Comparison of ENCODE assay signal across 1 cellular context in the genomic region with DNA sequence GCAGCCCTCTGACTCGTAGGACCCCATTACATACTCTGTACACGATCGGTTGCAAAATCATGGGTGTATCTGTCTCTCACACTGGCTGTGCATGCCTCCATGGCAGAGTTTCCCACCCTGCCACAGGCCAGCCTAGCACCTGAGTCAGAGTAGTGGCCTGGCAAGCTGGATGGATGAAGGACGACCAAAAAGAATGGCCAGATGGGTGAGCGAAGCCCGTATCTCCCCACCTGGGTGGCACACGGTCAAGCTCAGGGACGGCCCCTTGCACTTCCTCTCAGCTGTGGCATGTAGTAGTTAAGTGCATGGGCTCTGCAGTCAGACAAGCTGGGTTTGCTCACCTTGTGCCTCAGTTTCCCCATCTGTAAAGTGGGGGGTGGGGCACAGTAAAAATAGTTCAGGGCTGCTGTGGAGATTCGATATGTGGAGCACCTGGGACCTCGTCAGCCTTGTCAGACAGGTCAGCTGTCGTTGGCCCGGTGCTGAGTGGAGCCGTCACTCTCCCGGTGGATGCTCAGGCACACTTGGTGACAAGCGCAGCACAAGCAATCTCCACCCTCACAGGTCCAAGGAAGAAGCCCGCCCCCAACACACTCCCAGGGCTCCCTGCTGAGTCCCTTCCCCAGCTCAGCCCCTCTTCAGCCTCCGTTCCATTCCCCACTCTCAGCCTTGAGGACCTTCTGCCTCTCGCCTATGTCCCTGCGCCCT.
A peak's percentile ranks its signal among the peaks of the same experiment; 100 is the strongest.
TF ChIP-seq lines count a peak whose summit lies in the region.

No MANE protein-coding gene starts in this region.

TF ChIP-seq in HepG2, 621 proteins besides CTCF, POLR2A, EP300 and RAD21 (continued from another document):
- TF ChIP-seq HMGXB3 (CRISPR knock-in tag; IDR thresholded peaks at IDR 0.05; ENCODE audit: borderline replicate concordance): no peak
- TF ChIP-seq, protein P1, sequence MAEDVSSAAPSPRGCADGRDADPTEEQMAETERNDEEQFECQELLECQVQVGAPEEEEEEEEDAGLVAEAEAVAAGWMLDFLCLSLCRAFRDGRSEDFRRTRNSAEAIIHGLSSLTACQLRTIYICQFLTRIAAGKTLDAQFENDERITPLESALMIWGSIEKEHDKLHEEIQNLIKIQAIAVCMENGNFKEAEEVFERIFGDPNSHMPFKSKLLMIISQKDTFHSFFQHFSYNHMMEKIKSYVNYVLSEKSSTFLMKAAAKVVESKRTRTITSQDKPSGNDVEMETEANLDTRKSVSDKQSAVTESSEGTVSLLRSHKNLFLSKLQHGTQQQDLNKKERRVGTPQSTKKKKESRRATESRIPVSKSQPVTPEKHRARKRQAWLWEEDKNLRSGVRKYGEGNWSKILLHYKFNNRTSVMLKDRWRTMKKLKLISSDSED (CRISPR knock-in tag; IDR thresholded peaks at IDR 0.05): no peak
- TF ChIP-seq EZH2 (conservative IDR thresholded peaks at IDR 0.05; ENCODE audit: low read depth, low read length): no peak
- no peak for TF ChIP-seq ARID2 (CRISPR knock-in tag; IDR thresholded peaks at IDR 0.05; ENCODE audit: borderline replicate concordance)
- no peak for TF ChIP-seq JARID2 (CRISPR knock-in tag; IDR thresholded peaks at IDR 0.05; ENCODE audit: insufficient replicate concordance)
- 0 out of 2 replicates have a peak, but pooled peaks have one; percentile 6 for TF ChIP-seq ZNF839 (CRISPR knock-in tag; IDR thresholded peaks at IDR 0.05; ENCODE audit: borderline replicate concordance)
- TF ChIP-seq FOXK1 (CRISPR knock-in tag; IDR thresholded peaks at IDR 0.05; ENCODE audit: borderline replicate concordance, low read depth): no peak
- no peak for TF ChIP-seq ZNF343 (CRISPR knock-in tag; IDR thresholded peaks at IDR 0.05)
- TF ChIP-seq ZNF746 (CRISPR knock-in tag; IDR thresholded peaks at IDR 0.05): no peak; the same call in 1 of the 2 replicates
- no peak for TF ChIP-seq MEIS2 (CRISPR knock-in tag; IDR thresholded peaks at IDR 0.05)
- no peak for TF ChIP-seq U2AF1 (optimal IDR thresholded peaks at IDR 0.05; ENCODE audit: low read depth, low read length)
- TF ChIP-seq EED (CRISPR knock-in tag; IDR thresholded peaks at IDR 0.05): 0 out of 2 replicates have a peak, but pooled peaks have one; percentile 28
- TF ChIP-seq, protein P2, sequence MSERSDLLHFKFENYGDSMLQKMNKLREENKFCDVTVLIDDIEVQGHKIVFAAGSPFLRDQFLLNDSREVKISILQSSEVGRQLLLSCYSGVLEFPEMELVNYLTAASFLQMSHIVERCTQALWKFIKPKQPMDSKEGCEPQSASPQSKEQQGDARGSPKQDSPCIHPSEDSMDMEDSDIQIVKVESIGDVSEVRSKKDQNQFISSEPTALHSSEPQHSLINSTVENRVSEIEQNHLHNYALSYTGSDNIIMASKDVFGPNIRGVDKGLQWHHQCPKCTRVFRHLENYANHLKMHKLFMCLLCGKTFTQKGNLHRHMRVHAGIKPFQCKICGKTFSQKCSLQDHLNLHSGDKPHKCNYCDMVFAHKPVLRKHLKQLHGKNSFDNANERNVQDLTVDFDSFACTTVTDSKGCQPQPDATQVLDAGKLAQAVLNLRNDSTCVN (CRISPR knock-in tag; IDR thresholded peaks at IDR 0.05; ENCODE audit: borderline replicate concordance): no peak
- TF ChIP-seq ZNF629 (CRISPR knock-in tag; conservative IDR thresholded peaks at IDR 0.05): 0 out of 2 replicates have a peak, but pooled peaks have one; percentile 36
- TF ChIP-seq ATF1 (CRISPR knock-in tag; IDR thresholded peaks at IDR 0.05): no peak
- no peak for TF ChIP-seq FLYWCH1 (CRISPR knock-in tag; IDR thresholded peaks at IDR 0.05)
- TF ChIP-seq ZNF430 (CRISPR knock-in tag; IDR thresholded peaks at IDR 0.05): no peak
- TF ChIP-seq MBD4 (IDR thresholded peaks at IDR 0.05; ENCODE audit: borderline replicate concordance, low read length): no peak
- TF ChIP-seq ZNF609 (CRISPR knock-in tag; IDR thresholded peaks at IDR 0.05; ENCODE audit: borderline replicate concordance): no peak
- TF ChIP-seq ZNF891 (CRISPR knock-in tag; IDR thresholded peaks at IDR 0.05): 0 out of 2 replicates have a peak, but pooled peaks have one; percentile 14
- TF ChIP-seq FOXK2 (IDR thresholded peaks at IDR 0.05): no peak
- TF ChIP-seq, protein P3, sequence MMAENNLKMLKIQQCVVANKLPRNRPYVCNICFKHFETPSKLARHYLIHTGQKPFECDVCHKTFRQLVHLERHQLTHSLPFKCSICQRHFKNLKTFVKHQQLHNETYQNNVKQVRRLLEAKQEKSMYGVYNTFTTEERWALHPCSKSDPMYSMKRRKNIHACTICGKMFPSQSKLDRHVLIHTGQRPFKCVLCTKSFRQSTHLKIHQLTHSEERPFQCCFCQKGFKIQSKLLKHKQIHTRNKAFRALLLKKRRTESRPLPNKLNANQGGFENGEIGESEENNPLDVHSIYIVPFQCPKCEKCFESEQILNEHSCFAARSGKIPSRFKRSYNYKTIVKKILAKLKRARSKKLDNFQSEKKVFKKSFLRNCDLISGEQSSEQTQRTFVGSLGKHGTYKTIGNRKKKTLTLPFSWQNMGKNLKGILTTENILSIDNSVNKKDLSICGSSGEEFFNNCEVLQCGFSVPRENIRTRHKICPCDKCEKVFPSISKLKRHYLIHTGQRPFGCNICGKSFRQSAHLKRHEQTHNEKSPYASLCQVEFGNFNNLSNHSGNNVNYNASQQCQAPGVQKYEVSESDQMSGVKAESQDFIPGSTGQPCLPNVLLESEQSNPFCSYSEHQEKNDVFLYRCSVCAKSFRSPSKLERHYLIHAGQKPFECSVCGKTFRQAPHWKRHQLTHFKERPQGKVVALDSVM (CRISPR knock-in tag; IDR thresholded peaks at IDR 0.05): no peak
- 0 out of 2 replicates have a peak, but pooled peaks have one; percentile 59 for TF ChIP-seq CENPBD1 (CRISPR knock-in tag; IDR thresholded peaks at IDR 0.05; ENCODE audit: borderline replicate concordance, low read depth)
- TF ChIP-seq NR1H2 (CRISPR knock-in tag; IDR thresholded peaks at IDR 0.05; ENCODE audit: borderline replicate concordance, low read depth): no peak
- TF ChIP-seq ZNF562 (CRISPR knock-in tag; IDR thresholded peaks at IDR 0.05; ENCODE audit: borderline replicate concordance): no peak
- no peak for TF ChIP-seq HHEX (CRISPR knock-in tag; IDR thresholded peaks at IDR 0.05)
